ENCODE assay signal across 7 cellular contexts in genomic region chr13:91347996-91348905, GRCh38. TPM values are rescaled to one million over a fixed set of nuclear protein-coding genes. Genes with fewer than 3 reads are reported as not detected.
DNase-seq lines count a peak whose midpoint lies in the region; ATAC-seq and TF ChIP-seq lines count a peak whose summit lies in the region.

No MANE protein-coding gene starts in this region.

- ATAC-seq in HG02759 (IDR thresholded peaks at IDR 0.05; ENCODE audit: unreplicated experiment) (peak; percentile 40), foreskin keratinocyte (peak; percentile 61), omental fat pad (ENCODE audit: low FRiP score) (peak; percentile 50)

- H3K4me3 ChIP-seq in OCI-LY7 (ENCODE audit: low read depth, low read length, poor library complexity, severe bottlenecking) (peak overlapping the region; percentile 64), thyroid gland (replicated peaks in 1 of 3) (peak overlapping the region; percentile 24 to 82 (median 74))

- TSS peak; percentile 68 for BruUV-seq in OCI-LY7 (replicated peaks; lab: Mats Ljungman, UMichigan)

- TF ChIP-seq POLR2A in GM18526 (IDR thresholded peaks at IDR 0.05; ENCODE audit: extremely low read depth, insufficient read length) (peak; percentile 31), thyroid gland (IDR thresholded peaks at IDR 0.05) (no peak)

- POLR2A ChIA-PET in OCI-LY7 (lab: Charles Lee) = interaction anchor here (2.9 to 4.8 kb wide), 4 partner anchors 10 to 35 kb away, joined by 13 to 65 read pairs (median 42); no protein-coding TSS in a partner anchor

- WGBS in thyroid gland, 2 donors = 1% methylated on average over 12 of the region's 141 CpGs; no CpG with 5 or more reads in 1 of the 2 donors

- peak overlapping the region; percentile 61 for H3K4me2 ChIP-seq in OCI-LY7 (ENCODE audit: low read length)

- TF ChIP-seq CTCF in OCI-LY7 (conservative IDR thresholded peaks at IDR 0.05; ENCODE audit: low read length) (no peak), foreskin keratinocyte (conservative IDR thresholded peaks at IDR 0.05) (peak; percentile 30), omental fat pad (IDR thresholded peaks at IDR 0.05) (no peak), thyroid gland (IDR thresholded peaks at IDR 0.05) (peak in 1 of 6 experiments; percentile 15)

- H3K79me2 ChIP-seq in OCI-LY7 (ENCODE audit: insufficient read depth, low read depth, low read length) = peaks cover 66% of the 10 kb centered on the region

- H3K9me3 ChIP-seq in OCI-LY7 (ENCODE audit: low read length) = no peaks in the 10 kb centered on the region
- H3K9me3 ChIP-seq in thyroid gland = no peaks in the 10 kb centered on the region

- H3K4me1 ChIP-seq in OCI-LY7 (ENCODE audit: insufficient read depth, low read length, poor library complexity, severe bottlenecking) (peaks cover 50% of the 10 kb centered on the region), foreskin keratinocyte (peaks cover 14% of the 10 kb centered on the region), thyroid gland (peaks cover 29 to 31% of the 10 kb centered on the region in 2 donors)

- H3K27ac ChIP-seq in OCI-LY7 (ENCODE audit: low read depth, low read length, poor library complexity, severe bottlenecking) = peak overlapping the region; percentile 75
- H3K27ac ChIP-seq in foreskin keratinocyte = peak overlapping the region; percentile 98
- peak overlapping the region; percentile 88 to 90 (median 90) for H3K27ac ChIP-seq in thyroid gland

- H3K36me3 ChIP-seq in OCI-LY7 (ENCODE audit: insufficient read depth, low read length) = peaks cover 51% of the 10 kb centered on the region
- peaks cover 3 to 5% of the 10 kb centered on the region in 2 donors for H3K36me3 ChIP-seq in thyroid gland

- 0 out of 2 replicates have a peak overlapping the region, but pooled peaks have one; percentile 0 for H2AFZ ChIP-seq in OCI-LY7 (ENCODE audit: low read length)

- peak; percentile 93 for DNase-seq in OCI-LY7 (ENCODE audit: low spot score)
- peak; percentile 63 for DNase-seq in activated gamma-delta T cell (lab: John Stamatoyannopoulos, UW)
- DNase-seq in foreskin keratinocyte = no peak
- DNase-seq in omental fat pad (ENCODE audit: low spot score) = peak; percentile 25
- DNase-seq in thyroid gland = peak; percentile 45 to 46

- H3K9me2 ChIP-seq in OCI-LY7 (ENCODE audit: insufficient read depth, low read length) = no peaks in the 10 kb centered on the region

- intact Hi-C loops in OCI-LY7 (cut with micrococcal nuclease; ENCODE audit: unreplicated experiment) = loop anchor here (2.0 kb wide), 2 partner anchors 35 to 45 kb away; no protein-coding TSS in a partner anchor
- intact Hi-C loops in thyroid gland (cut with DNase I) = no loop called here

- H4K20me1 ChIP-seq in OCI-LY7 (ENCODE audit: insufficient read depth, low read length) = peaks cover 43% of the 10 kb centered on the region

- peaks cover 17% of the 10 kb centered on the region for H3K27me3 ChIP-seq in foreskin keratinocyte
- H3K27me3 ChIP-seq in thyroid gland = no peaks in the 10 kb centered on the region

- CTCF ChIA-PET in OCI-LY7 (lab: Charles Lee; ENCODE audit: unreplicated experiment) = interaction anchor here (1.0 kb wide), 1 partner anchor 12 kb away, joined by 3 read pairs; no protein-coding TSS in a partner anchor

RNA-seq across cellular contexts. Expression of gene MIR17HG, which starts 0.8 kb away (rescaled TPM):
- 175 and 242 TPM in 2 replicates for total RNA-seq in OCI-LY7 (2014; rRNA removed; shearing (Covaris generic))
- 199 and 229 TPM in 2 replicates for total RNA-seq in OCI-LY7 (2022)
- 7.9 and 9.0 TPM in 2 replicates for total RNA-seq in foreskin keratinocyte
- 1.7 and 2.2 TPM in 2 replicates for polyA plus RNA-seq in foreskin keratinocyte
- 10 to 100 TPM in 2 of 4 donors, 1 to 10 TPM in 2; 5.1 to 29.5 (median 11.8) TPM for total RNA-seq in omental fat pad
- total RNA-seq in thyroid gland = 10 to 100 TPM in 1 of 4 donors, 1 to 10 TPM in 3; 2.2 to 12.1 (median 6.4) TPM

RNA-seq across cellular contexts. Expression of gene GPC5, which starts 50.2 kb away (rescaled TPM):
- 1.7 and 2.4 TPM in 2 replicates for total RNA-seq in OCI-LY7 (2014; rRNA removed; shearing (Covaris generic))
- not detected in 2 replicates for total RNA-seq in OCI-LY7 (2022)
- total RNA-seq in foreskin keratinocyte = 0.03 and 0.11 TPM in 2 replicates
- not detected in 2 replicates for polyA plus RNA-seq in foreskin keratinocyte
- 1 to 10 TPM in 1 of 4 donors, under 1 TPM in 1, not detected in 2; 0.74 to 1.1 TPM for total RNA-seq in omental fat pad
- total RNA-seq in thyroid gland = 1 to 10 TPM in 3 of 4 donors, under 1 TPM in 1; 0.67 to 2.3 (median 1.3) TPM

Comparison
In these comparisons a context has a peak if more than half of its experiments do, and no peak if none do; other contexts are left out.
1. DNase-seq: peak in OCI-LY7 (single experiment), activated gamma-delta T cell (single experiment), omental fat pad (single experiment) and thyroid gland (2 of 2); none in foreskin keratinocyte (0 of 2).
2. RNA of gene MIR17HG, which starts 0.8 kb away (total RNA-seq): 175 to 242 TPM in OCI-LY7; 5.1 to 29.5 TPM in omental fat pad, 7.9 to 9.0 TPM in foreskin keratinocyte and 2.2 to 12.1 TPM in thyroid gland; every median in the first group is over 4 times any median in the second.
3. Peak in every context shown above with its lines, with median percentiles within 50 percentile points of each other: ATAC-seq and H3K27ac ChIP-seq.